Comparison of ENCODE assay signal across 11 cellular contexts in the genomic region with DNA sequence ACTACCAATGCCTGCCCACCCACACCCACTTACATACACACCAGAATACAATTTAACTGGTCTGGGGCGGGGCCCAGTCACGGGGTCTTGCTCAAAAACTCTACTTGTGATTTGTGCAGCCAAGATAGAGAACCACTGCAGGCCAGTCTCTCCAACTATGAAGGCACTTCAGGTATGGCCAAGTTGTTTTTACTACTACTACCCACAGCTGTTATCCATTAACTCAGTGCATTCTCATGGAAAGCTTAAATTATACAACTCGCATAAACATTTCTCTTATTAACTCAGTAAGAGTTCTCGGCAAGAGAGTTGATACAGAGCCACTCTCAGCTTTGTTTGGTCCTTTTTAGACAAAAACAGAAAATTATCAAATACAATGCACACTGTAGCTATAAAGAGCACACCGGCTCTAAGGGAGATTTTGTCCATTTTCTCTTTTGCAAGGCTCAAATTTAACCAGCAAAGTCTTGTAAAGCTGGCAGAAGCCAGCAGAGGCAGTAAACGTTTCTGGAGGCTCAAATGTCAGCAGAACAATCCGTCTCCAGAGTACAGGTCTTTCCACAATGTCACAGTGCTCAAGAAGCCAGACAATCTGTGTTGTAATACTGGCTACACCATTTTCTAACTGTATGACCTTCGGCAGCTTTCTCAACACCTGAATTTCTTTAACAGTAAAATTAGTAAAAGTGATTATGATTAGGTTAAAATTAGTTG.
DNase-seq lines count a peak whose midpoint lies in the region; ATAC-seq and TF ChIP-seq lines count a peak whose summit lies in the region.
"Had no signal": no experiment of that assay in that cellular context is flagged by ENCODE, and none has a peak within 500 bp of the region (broad histone marks: within the 10 kb centered on the region; RNA-seq: fewer than 3 reads in every experiment).

No MANE protein-coding gene starts in this region.

- no peak overlapping the region for H3K27ac ChIP-seq in cardiac muscle cell
- no peak overlapping the region for H3K27ac ChIP-seq in right atrium auricular region
- H3K27ac ChIP-seq in upper lobe of right lung = no peak overlapping the region
- H3K27ac ChIP-seq in ascending aorta = no peak overlapping the region
- H3K27ac ChIP-seq: epithelial cell of prostate had no signal

- DNase-seq in cardiac muscle cell (ENCODE audit: low read depth in 1 of 2, low spot score in 1 of 2) (peak; percentile 16 to 17), right atrium auricular region (ENCODE audit: low spot score) (no peak), NOMO-1 treated with dmso at 0.1 percent for 144 hours (lab: John Stamatoyannopoulos, UW; ENCODE audit: unreplicated experiment) (peak; percentile 32), fibroblast of mammary gland (ENCODE audit: low read depth) (peak; percentile 50), upper lobe of right lung (no peak), ureter (ENCODE audit: low spot score) (no peak), ascending aorta (ENCODE audit: low spot score in 2 of 2) (no peak), NCI-H146 (lab: John Stamatoyannopoulos, UW) (no peak)
- DNase-seq: DMS79; NK-92 treated with Interleukin-12 subunit alpha and Interleukin-12 subunit beta, amount 100 ng/mL, for 24 hours had no signal

- H3K4me1 ChIP-seq in cardiac muscle cell (ENCODE audit: low read depth) (no peaks in the 10 kb centered on the region), right atrium auricular region (no peaks in the 10 kb centered on the region), upper lobe of right lung (peaks cover 6% of the 10 kb centered on the region), ascending aorta (no peaks in the 10 kb centered on the region)

- H3K36me3 ChIP-seq in cardiac muscle cell (no peaks in the 10 kb centered on the region), right atrium auricular region (no peaks in the 10 kb centered on the region), upper lobe of right lung (no peaks in the 10 kb centered on the region), ascending aorta (no peaks in the 10 kb centered on the region)

- H3K4me3 ChIP-seq in cardiac muscle cell = no peak overlapping the region
- no peak overlapping the region for H3K4me3 ChIP-seq in right atrium auricular region
- no peak overlapping the region for H3K4me3 ChIP-seq in fibroblast of mammary gland (ENCODE audit: control insufficient read depth, low read depth, low read length)
- H3K4me3 ChIP-seq in upper lobe of right lung = no peak overlapping the region
- no peak overlapping the region for H3K4me3 ChIP-seq in ascending aorta

- intact Hi-C loops in upper lobe of right lung (cut with DNase I) = no loop called here
- intact Hi-C loops in ascending aorta (cut with DNase I) = no loop called here

- peak; percentile 6 for TF ChIP-seq CTCF in cardiac muscle cell (IDR thresholded peaks at IDR 0.05; ENCODE audit: low read depth, low read length)
- TF ChIP-seq CTCF in right atrium auricular region (IDR thresholded peaks at IDR 0.05) = no peak
- peak; percentile 30 for TF ChIP-seq CTCF in fibroblast of mammary gland (conservative IDR thresholded peaks at IDR 0.05; ENCODE audit: control insufficient read depth, insufficient read depth, low read depth, low read length)
- TF ChIP-seq CTCF in upper lobe of right lung (IDR thresholded peaks at IDR 0.05) = peak; percentile 10
- TF ChIP-seq CTCF in ascending aorta (IDR thresholded peaks at IDR 0.05) = no peak

- H3K27me3 ChIP-seq in cardiac muscle cell = no peaks in the 10 kb centered on the region
- no peaks in the 10 kb centered on the region for H3K27me3 ChIP-seq in right atrium auricular region
- H3K27me3 ChIP-seq in upper lobe of right lung = no peaks in the 10 kb centered on the region
- no peaks in the 10 kb centered on the region for H3K27me3 ChIP-seq in ascending aorta

- H3K9me3 ChIP-seq in cardiac muscle cell (ENCODE audit: low read depth) (no peaks in the 10 kb centered on the region), right atrium auricular region (no peaks in the 10 kb centered on the region), upper lobe of right lung (peaks cover 4% of the 10 kb centered on the region), ascending aorta (no peaks in the 10 kb centered on the region)

- ATAC-seq in upper lobe of right lung = peak; percentile 59

Comparison
In these comparisons a context has a peak if more than half of its experiments do, and no peak if none do; other contexts are left out.
1. DNase-seq: peak in cardiac muscle cell (2 of 2), NOMO-1 treated with dmso at 0.1 percent for 144 hours (single experiment) and fibroblast of mammary gland (single experiment); none in right atrium auricular region (single experiment), upper lobe of right lung (single experiment), ureter (single experiment), ascending aorta (0 of 2) and NCI-H146 (single experiment).
2. CTCF ChIP-seq: peak in cardiac muscle cell (single experiment), fibroblast of mammary gland (single experiment) and upper lobe of right lung (single experiment); none in right atrium auricular region (0 of 2) and ascending aorta (0 of 3).